In the genomic region with DNA sequence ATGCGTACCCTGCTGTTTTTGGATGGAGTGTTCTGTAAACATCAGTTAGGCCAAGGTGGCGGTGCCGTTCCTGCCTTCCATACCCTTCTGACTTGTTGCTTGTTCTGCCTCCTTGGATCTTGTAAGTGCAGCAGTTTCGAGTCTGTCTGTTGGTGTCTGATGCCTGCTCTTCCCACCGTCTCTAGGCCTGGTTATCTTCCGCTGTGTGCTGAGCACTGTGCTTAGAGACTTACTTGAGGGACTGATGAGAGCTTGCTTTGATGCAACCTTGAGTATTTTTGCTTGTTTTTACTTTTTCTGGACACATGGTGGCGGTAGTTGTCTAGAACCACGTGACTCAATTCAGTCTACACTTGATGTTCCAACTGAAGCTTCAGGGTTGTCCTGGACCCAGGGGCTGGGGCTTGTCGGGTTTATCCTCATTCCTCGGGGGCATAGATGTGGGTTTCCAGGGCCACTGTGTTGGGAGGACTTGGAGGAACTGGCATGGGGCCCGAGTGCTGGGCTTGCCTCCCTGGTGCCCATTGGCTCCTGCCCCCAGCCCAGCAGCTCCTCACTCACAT, we compare ENCODE assay signal across 8 cellular contexts. TPM values are rescaled to one million over a fixed set of nuclear protein-coding genes. Genes with fewer than 3 reads are reported as not detected.
A peak's percentile ranks its signal among the peaks of the same experiment; 100 is the strongest.
DNase-seq lines count a peak whose midpoint lies in the region; ATAC-seq and TF ChIP-seq lines count a peak whose summit lies in the region.

No MANE protein-coding gene starts in this region.

- TF ChIP-seq CTCF in GM13977 (IDR thresholded peaks at IDR 0.05; ENCODE audit: extremely low read depth, insufficient read depth, missing control alignments) (peak; percentile 56), OCI-LY3 (IDR thresholded peaks at IDR 0.05; ENCODE audit: low read depth, low read length) (peak; percentile 52), fibroblast of villous mesenchyme (IDR thresholded peaks at IDR 0.05; ENCODE audit: insufficient read depth, low read depth, low read length) (peak; percentile 32)

- H3K4me3 Mint-ChIP-seq in CD8-positive, alpha-beta memory T cell, result peak overlapping the region in 5 of 7 donors; percentile 1 to 33 (median 12)
- no peak overlapping the region for H3K4me3 Mint-ChIP-seq in activated naive CD4-positive, alpha-beta T cell treated with anti-CD3 and anti-CD28 coated beads, Interleukin-2, amount 10 ng/mL, durations not matched to agents 7 days and 5 days

- H3K4me3 ChIP-seq in CD8-positive, alpha-beta memory T cell (ENCODE audit: low read length), result no peak overlapping the region
- H3K4me3 ChIP-seq in OCI-LY3 (ENCODE audit: low read length) (no peak overlapping the region), fibroblast of villous mesenchyme (ENCODE audit: low read depth, low read length) (no peak overlapping the region)

- peaks cover 0 to 14% (median 1%) of the 10 kb centered on the region in 3 donors for H3K36me3 Mint-ChIP-seq in CD8-positive, alpha-beta memory T cell
- H3K36me3 Mint-ChIP-seq in activated naive CD4-positive, alpha-beta T cell treated with anti-CD3 and anti-CD28 coated beads, Interleukin-2, amount 10 ng/mL, durations not matched to agents 7 days and 5 days, result no peaks in the 10 kb centered on the region

- CTCF ChIA-PET in CD8-positive, alpha-beta memory T cell (lab: Charles Lee), result interaction anchor here (0.6 to 2.9 kb wide), 2 partner anchors 110 to 137 kb away, joined by 3 to 11 read pairs; no protein-coding TSS in a partner anchor
- CTCF ChIA-PET in activated naive CD4-positive, alpha-beta T cell treated with anti-CD3 and anti-CD28 coated beads, Interleukin-2, amount 10 ng/mL, durations not matched to agents 7 days and 5 days (lab: Charles Lee), result interaction anchor here (0.7 to 2.4 kb wide), 19 partner anchors 10 to 181 kb away, joined by 3 to 21 read pairs (median 4); a partner anchor contains a TSS

- peaks cover 7% of the 10 kb centered on the region for H3K4me1 ChIP-seq in CD8-positive, alpha-beta memory T cell (ENCODE audit: insufficient read depth, low read length)
- peaks cover 3% of the 10 kb centered on the region; the same call in 1 of the 2 replicates for H3K4me1 ChIP-seq in OCI-LY3 (ENCODE audit: low read length)

- no peaks in the 10 kb centered on the region for H3K27me3 ChIP-seq in CD8-positive, alpha-beta memory T cell (ENCODE audit: insufficient read depth, low read length, poor library complexity, severe bottlenecking)
- no peaks in the 10 kb centered on the region for H3K27me3 ChIP-seq in OCI-LY3 (ENCODE audit: low read depth, low read length)

- no peaks in the 10 kb centered on the region for H3K36me3 ChIP-seq in CD8-positive, alpha-beta memory T cell (ENCODE audit: insufficient read depth, low read length)
- no peaks in the 10 kb centered on the region for H3K36me3 ChIP-seq in OCI-LY3 (replicated peaks; ENCODE audit: low read depth, low read length)

- no peaks in the 10 kb centered on the region for H3K9me3 ChIP-seq in CD8-positive, alpha-beta memory T cell (ENCODE audit: low read length)
- H3K9me3 ChIP-seq in OCI-LY3 (ENCODE audit: insufficient read depth, low read length), result no peaks in the 10 kb centered on the region

- no peak overlapping the region for H2AFZ ChIP-seq in OCI-LY3 (ENCODE audit: low read depth, low read length)

- DNase-seq in CD8-positive, alpha-beta memory T cell, result peak in 1 of 5 donors; percentile 22
- DNase-seq in GM13977 (ENCODE audit: low spot score) (peak; percentile 75), fibroblast of villous mesenchyme (ENCODE audit: low read depth) (peak; percentile 11), NCI-H2107 (lab: John Stamatoyannopoulos, UW) (no peak)
- DNase-seq in activated naive CD4-positive, alpha-beta T cell treated with anti-CD3 and anti-CD28 coated beads, Interleukin-2, amount 10 ng/mL, durations not matched to agents 7 days and 5 days, result no peak

- POLR2A ChIA-PET in CD8-positive, alpha-beta memory T cell (lab: Charles Lee), result no interaction called here

- in situ Hi-C loops in GM13977 (cut with MboI; ENCODE audit: low pct_unique_long_range_greater_than_20kb, low sequenced_read_pairs, unreplicated experiment), result no loop called here

- no peak overlapping the region for H3K27ac ChIP-seq in CD8-positive, alpha-beta memory T cell (ENCODE audit: low read depth, low read length)
- H3K27ac ChIP-seq in OCI-LY3 (ENCODE audit: low read length), result no peak overlapping the region

- ATAC-seq in HG03378 (IDR thresholded peaks at IDR 0.05; ENCODE audit: unreplicated experiment) (no peak), HG02970 (IDR thresholded peaks at IDR 0.05; ENCODE audit: low FRiP score, unreplicated experiment) (no peak)

- H3K4me1 Mint-ChIP-seq in CD8-positive, alpha-beta memory T cell, result peaks cover 29 to 33% (median 33%) of the 10 kb centered on the region in 3 donors
- H3K4me1 Mint-ChIP-seq in activated naive CD4-positive, alpha-beta T cell treated with anti-CD3 and anti-CD28 coated beads, Interleukin-2, amount 10 ng/mL, durations not matched to agents 7 days and 5 days, result peaks cover 16% of the 10 kb centered on the region

- H4K20me1 ChIP-seq in OCI-LY3 (ENCODE audit: insufficient read depth, low read length), result no peaks in the 10 kb centered on the region

- no peaks in the 10 kb centered on the region for H3K79me2 ChIP-seq in OCI-LY3 (ENCODE audit: low read length)

- H3K4me2 ChIP-seq in OCI-LY3 (ENCODE audit: low read length), result peak overlapping the region; percentile 30; the same call in 1 of the 2 replicates

- no peak overlapping the region for H3K9ac ChIP-seq in OCI-LY3 (ENCODE audit: low read length)

- peaks cover 10 to 12% of the 10 kb centered on the region in 2 donors for H3K27me3 Mint-ChIP-seq in CD8-positive, alpha-beta memory T cell
- H3K27me3 Mint-ChIP-seq in activated naive CD4-positive, alpha-beta T cell treated with anti-CD3 and anti-CD28 coated beads, Interleukin-2, amount 10 ng/mL, durations not matched to agents 7 days and 5 days, result no peaks in the 10 kb centered on the region

- H3K27ac Mint-ChIP-seq in CD8-positive, alpha-beta memory T cell, result peak overlapping the region in 4 of 8 donors; percentile 13 to 56 (median 32)
- H3K27ac Mint-ChIP-seq in activated naive CD4-positive, alpha-beta T cell treated with anti-CD3 and anti-CD28 coated beads, Interleukin-2, amount 10 ng/mL, durations not matched to agents 7 days and 5 days, result no peak overlapping the region

- peaks cover 0 to 5% (median 3%) of the 10 kb centered on the region in 5 donors for H3K9me3 Mint-ChIP-seq in CD8-positive, alpha-beta memory T cell
- no peaks in the 10 kb centered on the region for H3K9me3 Mint-ChIP-seq in activated naive CD4-positive, alpha-beta T cell treated with anti-CD3 and anti-CD28 coated beads, Interleukin-2, amount 10 ng/mL, durations not matched to agents 7 days and 5 days

RNA-seq across cellular contexts. Expression of a gene that starts 14.4 kb away (rescaled TPM):
- not detected for total RNA-seq in CD8-positive, alpha-beta memory T cell
- 0.43 TPM for polyA plus RNA-seq in CD8-positive, alpha-beta memory T cell
- 0.32 and 0.43 TPM in 2 replicates for total RNA-seq in fibroblast of villous mesenchyme

RNA-seq across cellular contexts. Expression of a gene that starts 15.0 kb away (rescaled TPM):
- total RNA-seq in CD8-positive, alpha-beta memory T cell, result 1 to 10 TPM; 1.4 to 1.5 TPM
- polyA plus RNA-seq in CD8-positive, alpha-beta memory T cell, result 3.2 TPM
- 2.6 and 4.2 TPM in 2 replicates for total RNA-seq in fibroblast of villous mesenchyme

RNA-seq across cellular contexts. Expression of a gene that starts 44.8 kb away (rescaled TPM):
- 10 to 100 TPM; 53.9 to 54.6 TPM for total RNA-seq in CD8-positive, alpha-beta memory T cell
- 38.5 TPM for polyA plus RNA-seq in CD8-positive, alpha-beta memory T cell
- total RNA-seq in fibroblast of villous mesenchyme, result 22.5 and 35.4 TPM in 2 replicates

RNA-seq across cellular contexts. Expression of a gene that starts 59.7 kb away (rescaled TPM):
- 1 to 10 TPM; 6.4 to 6.7 TPM for total RNA-seq in CD8-positive, alpha-beta memory T cell
- 16.8 TPM for polyA plus RNA-seq in CD8-positive, alpha-beta memory T cell
- 6.4 and 7.8 TPM in 2 replicates for total RNA-seq in fibroblast of villous mesenchyme

Comparison
In these comparisons a context has a peak if more than half of its experiments do, and no peak if none do; other contexts are left out.
1. DNase-seq: peak in GM13977 (single experiment) and fibroblast of villous mesenchyme (single experiment); none in NCI-H2107 (single experiment) and activated naive CD4-positive, alpha-beta T cell treated with anti-CD3 and anti-CD28 coated beads, Interleukin-2, amount 10 ng/mL, durations not matched to agents 7 days and 5 days (single experiment).
2. Peak in every context shown above with its lines, with median percentiles within 50 percentile points of each other: CTCF ChIP-seq.